8 cellular contexts compared by ENCODE assay signal in the genomic region with DNA sequence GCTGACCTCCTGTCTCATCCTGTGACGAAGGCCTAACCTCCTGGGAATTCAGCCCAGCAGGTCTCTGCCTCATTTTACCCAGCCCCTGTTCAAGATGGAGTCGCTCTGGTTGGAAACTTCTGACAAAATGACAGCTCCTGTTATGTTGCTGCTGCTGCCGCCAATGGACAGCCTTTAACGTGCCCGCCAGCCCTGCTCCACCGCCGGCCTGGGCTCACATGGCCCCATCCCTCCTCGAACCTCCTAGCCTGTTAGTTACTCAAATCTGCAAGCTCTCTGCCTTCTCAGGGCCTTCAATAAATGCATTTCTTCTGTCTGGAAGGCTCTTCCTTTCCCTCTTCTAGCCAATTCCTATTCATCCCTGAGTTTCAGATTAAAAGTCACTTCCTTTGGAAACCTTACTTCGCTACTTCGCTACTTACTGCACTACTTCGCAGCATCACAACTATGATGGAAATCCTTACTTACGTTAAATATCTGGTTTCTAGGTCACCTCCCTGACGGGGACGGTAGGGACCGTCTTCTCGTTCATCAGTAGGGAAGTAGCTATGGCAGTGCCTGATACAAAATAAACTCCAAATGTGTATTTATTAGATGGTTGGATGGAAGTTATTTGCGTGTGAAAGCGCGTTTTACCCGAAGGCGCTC. TPM values are rescaled to one million over a fixed set of nuclear protein-coding genes. Genes with fewer than 3 reads are reported as not detected.
A peak's percentile ranks its signal among the peaks of the same experiment; 100 is the strongest.
DNase-seq lines count a peak whose midpoint lies in the region; ATAC-seq, FAIRE-seq and TF ChIP-seq lines count a peak whose summit lies in the region.

No MANE protein-coding gene starts in this region.

- peaks cover 10% of the 10 kb centered on the region for H3K27me3 Mint-ChIP-seq in activated CD4-positive, alpha-beta T cell treated with anti-CD3 and anti-CD28 coated beads, Interleukin-2, amount 10 ng/mL, durations not matched to agents 24 days and 14 days

- no peaks in the 10 kb centered on the region for H3K9me3 Mint-ChIP-seq in activated CD4-positive, alpha-beta T cell treated with anti-CD3 and anti-CD28 coated beads, Interleukin-2, amount 10 ng/mL, durations not matched to agents 24 days and 14 days

- H3K36me3 Mint-ChIP-seq in activated CD4-positive, alpha-beta T cell treated with anti-CD3 and anti-CD28 coated beads, Interleukin-2, amount 10 ng/mL, durations not matched to agents 24 days and 14 days (ENCODE audit: low read depth), result peaks cover 11% of the 10 kb centered on the region

- H3K4me3 ChIP-seq in RWPE2 (ENCODE audit: severe bottlenecking) (peak overlapping the region; percentile 85), epithelial cell of proximal tubule (ENCODE audit: low read depth, low read length) (peak overlapping the region; percentile 86), pancreas (peak overlapping the region; percentile 40 to 68 (median 64))

- H3K27me3 ChIP-seq in RWPE2 (ENCODE audit: insufficient read depth, poor library complexity, severe bottlenecking) (no peaks in the 10 kb centered on the region), pancreas (no peaks in the 10 kb centered on the region)

- peak overlapping the region; percentile 78 for H3K27ac ChIP-seq in RWPE2 (ENCODE audit: poor library complexity, severe bottlenecking)
- H3K27ac ChIP-seq in pancreas, result peak overlapping the region; percentile 46 to 91 (median 82)

- no peak for DNase-seq in activated CD4-positive, alpha-beta T cell treated with anti-CD3 and anti-CD28 coated beads, Interleukin-2, amount 10 ng/mL, durations not matched to agents 24 days and 14 days
- no peak for DNase-seq in activated CD4-positive, alpha-beta T cell treated with anti-CD3 and anti-CD28 coated beads, Interleukin-2, amount 50 U/mL, for 1 hour
- DNase-seq in RWPE2 (ENCODE audit: low spot score) (no peak), epithelial cell of proximal tubule (ENCODE audit: low read depth) (no peak), pancreas (no peak), HK-2 (ENCODE audit: unreplicated experiment) (no peak), NK-92 (lab: John Stamatoyannopoulos, UW; ENCODE audit: unreplicated experiment) (no peak), GM20000 (ENCODE audit: low spot score) (no peak)

- peaks cover 16% of the 10 kb centered on the region for H3K4me1 ChIP-seq in RWPE2 (ENCODE audit: insufficient read depth, poor library complexity, severe bottlenecking)
- H3K4me1 ChIP-seq in pancreas, result peaks cover 7 to 25% (median 16%) of the 10 kb centered on the region in 3 donors

- peaks cover 32% of the 10 kb centered on the region for H3K4me1 Mint-ChIP-seq in activated CD4-positive, alpha-beta T cell treated with anti-CD3 and anti-CD28 coated beads, Interleukin-2, amount 10 ng/mL, durations not matched to agents 24 days and 14 days

- H3K9me3 ChIP-seq in RWPE2 (ENCODE audit: severe bottlenecking) (no peaks in the 10 kb centered on the region), pancreas (no peaks in the 10 kb centered on the region)

- FAIRE-seq in pancreas (lab: Jason Lieb, UNC), result no peak

- no peak for ATAC-seq in RWPE2 (ENCODE audit: low read depth)
- peak in 3 of 4 donors; percentile 5 to 7 (median 6) for ATAC-seq in pancreas

- H3K4me3 Mint-ChIP-seq in activated CD4-positive, alpha-beta T cell treated with anti-CD3 and anti-CD28 coated beads, Interleukin-2, amount 10 ng/mL, durations not matched to agents 24 days and 14 days, result peak overlapping the region; percentile 85

- TF ChIP-seq CTCF in RWPE2 (IDR thresholded peaks at IDR 0.05; ENCODE audit: poor library complexity, severe bottlenecking) (no peak), epithelial cell of proximal tubule (conservative IDR thresholded peaks at IDR 0.05; ENCODE audit: low read depth, low read length) (no peak), pancreas (IDR thresholded peaks at IDR 0.05) (no peak), GM20000 (IDR thresholded peaks at IDR 0.05; ENCODE audit: extremely low read depth, missing control alignments) (no peak)

- 27 to 31% methylated on average over 21 of the region's 21 CpGs for WGBS in pancreas, 2 donors

- intact Hi-C loops in activated CD4-positive, alpha-beta T cell treated with anti-CD3 and anti-CD28 coated beads, Interleukin-2, amount 10 ng/mL, durations not matched to agents 24 days and 14 days (cut with micrococcal nuclease), result loop anchor here (1.0 to 2.0 kb wide), 2 partner anchors 19 to 142 kb away; no protein-coding TSS in a partner anchor
- intact Hi-C loops in pancreas (cut with DNase I), result no loop called here

- H3K27ac Mint-ChIP-seq in activated CD4-positive, alpha-beta T cell treated with anti-CD3 and anti-CD28 coated beads, Interleukin-2, amount 10 ng/mL, durations not matched to agents 24 days and 14 days, result peak overlapping the region; percentile 84

- H3K36me3 ChIP-seq in RWPE2 (ENCODE audit: low read depth), result peaks cover 5% of the 10 kb centered on the region; the same call in 1 of the 2 replicates
- H3K36me3 ChIP-seq in pancreas, result no peaks in the 10 kb centered on the region

RNA-seq across cellular contexts. Expression of a gene that starts 0.5 kb away (rescaled TPM):
- 20.4 and 20.7 TPM in 2 replicates for total RNA-seq in activated CD4-positive, alpha-beta T cell treated with anti-CD3 and anti-CD28 coated beads, Interleukin-2, amount 10 ng/mL, durations not matched to agents 24 days and 14 days
- total RNA-seq in epithelial cell of proximal tubule, result 25.2 and 28.8 TPM in 2 replicates
- 10 to 100 TPM; 17.6 to 33.8 (median 25.6) TPM for total RNA-seq in pancreas
- 10 to 100 TPM; 51.6 to 52.6 TPM for polyA plus RNA-seq in pancreas

RNA-seq across cellular contexts. Expression of a gene that starts 17.2 kb away (rescaled TPM):
- 0.42 and 0.83 TPM in 2 replicates for total RNA-seq in activated CD4-positive, alpha-beta T cell treated with anti-CD3 and anti-CD28 coated beads, Interleukin-2, amount 10 ng/mL, durations not matched to agents 24 days and 14 days
- total RNA-seq in epithelial cell of proximal tubule (0.75 and 0.94 TPM in 2 replicates), pancreas (1 to 10 TPM in 2 of 6 donors, under 1 TPM in 4; 0.32 to 1.3 (median 0.74) TPM)
- polyA plus RNA-seq in pancreas, result 1 to 10 TPM; 3.5 TPM

RNA-seq across cellular contexts. Expression of a gene that starts 26.4 kb away (rescaled TPM):
- total RNA-seq in activated CD4-positive, alpha-beta T cell treated with anti-CD3 and anti-CD28 coated beads, Interleukin-2, amount 10 ng/mL, durations not matched to agents 24 days and 14 days, result 97.7 and 109 TPM in 2 replicates
- total RNA-seq in epithelial cell of proximal tubule (49.4 and 58.2 TPM in 2 replicates), pancreas (10 to 100 TPM; 32.3 to 63.5 (median 52.3) TPM)
- polyA plus RNA-seq in pancreas, result 100 to 1,000 TPM; 135 to 152 TPM

RNA-seq across cellular contexts. Expression of a gene that starts 31.4 kb away (rescaled TPM):
- 67.8 and 72.6 TPM in 2 replicates for total RNA-seq in activated CD4-positive, alpha-beta T cell treated with anti-CD3 and anti-CD28 coated beads, Interleukin-2, amount 10 ng/mL, durations not matched to agents 24 days and 14 days
- 15.7 and 47.6 TPM in 2 replicates for total RNA-seq in epithelial cell of proximal tubule
- total RNA-seq in pancreas, result 10 to 100 TPM; 18.6 to 26.7 (median 22.9) TPM
- polyA plus RNA-seq in pancreas, result 10 to 100 TPM; 31.9 to 44.5 TPM

RNA-seq across cellular contexts. Expression of a gene that starts 42.0 kb away (rescaled TPM):
- 29.1 and 31.1 TPM in 2 replicates for total RNA-seq in activated CD4-positive, alpha-beta T cell treated with anti-CD3 and anti-CD28 coated beads, Interleukin-2, amount 10 ng/mL, durations not matched to agents 24 days and 14 days
- 23.8 and 25.9 TPM in 2 replicates for total RNA-seq in epithelial cell of proximal tubule
- total RNA-seq in pancreas, result 1 to 10 TPM; 1.0 to 2.7 (median 2.0) TPM
- polyA plus RNA-seq in pancreas, result 1 to 10 TPM; 3.9 to 7.0 TPM
